Comparison of ENCODE assay signal across 20 cellular contexts in the genomic region with DNA sequence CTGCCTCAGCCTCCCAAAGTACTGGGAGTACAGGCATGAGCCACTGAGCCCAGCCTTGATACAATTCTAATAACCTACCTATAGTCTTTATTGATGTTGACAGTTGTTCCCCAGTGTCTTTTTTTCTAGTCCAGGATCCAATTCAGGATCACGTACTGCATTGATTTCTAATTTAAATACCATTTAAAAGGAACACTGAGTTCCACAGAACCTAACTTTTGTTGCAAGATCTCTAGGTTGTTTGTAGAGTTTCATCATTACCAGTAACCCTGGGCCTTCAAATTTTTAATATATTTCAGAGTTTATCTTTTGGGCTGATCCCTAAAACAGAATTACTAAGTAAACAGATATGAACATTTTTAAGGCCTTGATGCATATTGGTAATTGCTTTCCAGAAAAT. TPM values are rescaled to one million over a fixed set of nuclear protein-coding genes. Genes with fewer than 3 reads are reported as not detected.
"Had no signal": no experiment of that assay in that cellular context is flagged by ENCODE, and none has a peak within 500 bp of the region (broad histone marks: within the 10 kb centered on the region; RNA-seq: fewer than 3 reads in every experiment).

No MANE protein-coding gene starts in this region.

- H3K27ac Mint-ChIP-seq: activated CD4-positive, alpha-beta memory T cell treated with anti-CD3 and anti-CD28 coated beads for 36 hours; activated CD4-positive, alpha-beta T cell treated with anti-CD3 and anti-CD28 coated beads for 36 hours; activated naive CD8-positive, alpha-beta T cell treated with anti-CD3 and anti-CD28 coated beads for 36 hours; endodermal cell; memory B cell; T-helper 2 cell treated with Interferon-gamma antibody and Interleukin-4, amounts not matched to agents 5 μg/mL and 100 μg/mL, for 36 hours; type B pancreatic cell; WTC11 had no signal

- H3K36me3 Mint-ChIP-seq: activated CD4-positive, alpha-beta memory T cell treated with anti-CD3 and anti-CD28 coated beads for 36 hours; activated naive CD8-positive, alpha-beta T cell treated with anti-CD3 and anti-CD28 coated beads for 36 hours; memory B cell; naive B cell; type B pancreatic cell; WTC11 had no signal

- H3K27ac ChIP-seq: dorsolateral prefrontal cortex, skin epidermis had no signal

- H3K4me3 Mint-ChIP-seq: activated CD4-positive, alpha-beta memory T cell treated with anti-CD3 and anti-CD28 coated beads for 36 hours; activated CD4-positive, alpha-beta T cell treated with anti-CD3 and anti-CD28 coated beads for 36 hours; activated naive CD8-positive, alpha-beta T cell treated with anti-CD3 and anti-CD28 coated beads for 36 hours; endodermal cell; memory B cell; naive B cell; T-helper 2 cell treated with Interferon-gamma antibody and Interleukin-4, amounts not matched to agents 5 μg/mL and 100 μg/mL, for 36 hours; type B pancreatic cell; WTC11 had no signal

- H3K27me3 Mint-ChIP-seq: activated CD4-positive, alpha-beta memory T cell treated with anti-CD3 and anti-CD28 coated beads for 36 hours; activated naive CD8-positive, alpha-beta T cell treated with anti-CD3 and anti-CD28 coated beads for 36 hours; naive B cell; type B pancreatic cell had no signal

- H3K9me3 Mint-ChIP-seq: activated CD4-positive, alpha-beta memory T cell treated with anti-CD3 and anti-CD28 coated beads for 36 hours; activated naive CD8-positive, alpha-beta T cell treated with anti-CD3 and anti-CD28 coated beads for 36 hours; endodermal cell; memory B cell; naive B cell; T-helper 2 cell treated with Interferon-gamma antibody and Interleukin-4, amounts not matched to agents 5 μg/mL and 100 μg/mL, for 36 hours; type B pancreatic cell; WTC11 had no signal

- ATAC-seq: activated CD4-positive, alpha-beta T cell treated with anti-CD3 and anti-CD28 coated beads for 36 hours; left colon; mucosa of descending colon; WTC11 had no signal

- DNase-seq: activated CD4-positive, alpha-beta memory T cell treated with anti-CD3 and anti-CD28 coated beads for 36 hours; activated CD4-positive, alpha-beta T cell treated with anti-CD3 and anti-CD28 coated beads for 36 hours; activated naive CD8-positive, alpha-beta T cell treated with anti-CD3 and anti-CD28 coated beads for 36 hours; amniotic stem cell; dorsolateral prefrontal cortex; endodermal cell; foreskin fibroblast; left colon; mucosa of descending colon; naive B cell; stimulated activated CD4-positive, alpha-beta T cell treated with anti-CD3 and anti-CD28 coated beads, Interleukin-15, amount 100 ng/mL, for 24 hours; stimulated activated CD4-positive, alpha-beta T cell treated with anti-CD3 and anti-CD28 coated beads, Interleukin-4, amount 100 ng/mL, for 1 hour; testis had no signal

- H3K27me3 ChIP-seq: dorsolateral prefrontal cortex, testis had no signal

- H3K4me3 ChIP-seq: dorsolateral prefrontal cortex, mucosa of descending colon, skin epidermis, testis had no signal

- H3K9me3 ChIP-seq: mucosa of descending colon, testis had no signal

RNA-seq across cellular contexts. Expression of a gene that starts 43.3 kb away (rescaled TPM):
- total RNA-seq: activated CD4-positive, alpha-beta memory T cell treated with anti-CD3 and anti-CD28 coated beads for 36 hours; activated CD4-positive, alpha-beta T cell treated with anti-CD3 and anti-CD28 coated beads for 36 hours; activated naive CD8-positive, alpha-beta T cell treated with anti-CD3 and anti-CD28 coated beads for 36 hours; cardiac septum; glomerular endothelial cell; left colon; mucosa of descending colon had no signal
